ENCODE assay signal across 16 cellular contexts in genomic region chr5:116923344-116923743, GRCh38.
DNase-seq lines count a peak whose midpoint lies in the region; TF ChIP-seq lines count a peak whose summit lies in the region.
"Had no signal": no experiment of that assay in that cellular context is flagged by ENCODE, and none has a peak within 500 bp of the region (broad histone marks: within the 10 kb centered on the region; RNA-seq: fewer than 3 reads in every experiment).

No MANE protein-coding gene starts in this region.

- H3K4me3 ChIP-seq in A673 (ENCODE audit: low read depth, low read length, poor library complexity, severe bottlenecking) (no peak overlapping the region), HEK293 (ENCODE audit: low read depth, low read length) (no peak overlapping the region), WERI-Rb-1 (ENCODE audit: low read depth, low read length) (no peak overlapping the region)
- H3K4me3 ChIP-seq: PC-9 had no signal

- no peak overlapping the region for H3K4me3 Mint-ChIP-seq in nephron progenitor cell
- H3K4me3 Mint-ChIP-seq: CD4-positive, CD25-positive, alpha-beta regulatory T cell had no signal

- intact Hi-C loops in A673 (cut with micrococcal nuclease; ENCODE audit: unreplicated experiment) = no loop called here

- H3K27ac Mint-ChIP-seq in nephron progenitor cell = peak overlapping the region; percentile 89
- H3K27ac Mint-ChIP-seq: CD4-positive, CD25-positive, alpha-beta regulatory T cell had no signal

- DNase-seq in A673 (ENCODE audit: low spot score) (peak; percentile 4), WERI-Rb-1 (peak; percentile 30), nephron progenitor cell (no peak), DMS53 treated with DMSO at 0.1 percent for 48 hours (lab: John Stamatoyannopoulos, UW; ENCODE audit: unreplicated experiment) (no peak), NCI-H2196 treated with DMSO at 0.1 percent for 48 hours (lab: John Stamatoyannopoulos, UW; ENCODE audit: unreplicated experiment) (no peak), NCI-H345 (lab: John Stamatoyannopoulos, UW) (no peak)
- DNase-seq: BE2C; Caco-2; CD4-positive, CD25-positive, alpha-beta regulatory T cell; DMS153; IMR-90; NCI-H1436 treated with DMSO at 0.1 percent for 48 hours; NCI-H2029; PC-9 had no signal

- BruUV-seq in A673 (replicated peaks; lab: Mats Ljungman, UMichigan) = no TSS peak

- CTCF ChIA-PET in A673 (lab: Charles Lee) = no interaction called here
- CTCF ChIA-PET in HEK293 (lab: Yijun Ruan, JAX) = interaction anchor here (0.8 to 1.4 kb wide), 2 partner anchors 348 to 786 kb away, joined by 3 read pairs; no protein-coding TSS in a partner anchor

- H3K27ac ChIP-seq in A673 (ENCODE audit: low read depth, low read length, poor library complexity, severe bottlenecking) (no peak overlapping the region), HEK293 (ENCODE audit: extremely low read depth, low read depth, low read length) (no peak overlapping the region), WERI-Rb-1 (no peak overlapping the region)
- H3K27ac ChIP-seq: HL-60, PC-9 had no signal

- peaks cover 17% of the 10 kb centered on the region for H3K4me1 Mint-ChIP-seq in nephron progenitor cell
- H3K4me1 Mint-ChIP-seq: CD4-positive, CD25-positive, alpha-beta regulatory T cell had no signal

- H3K27me3 Mint-ChIP-seq in nephron progenitor cell (ENCODE audit: low read depth, poor library complexity) = no peaks in the 10 kb centered on the region
- H3K27me3 Mint-ChIP-seq: CD4-positive, CD25-positive, alpha-beta regulatory T cell had no signal

- H3K4me1 ChIP-seq in A673 (ENCODE audit: insufficient read depth, low read length, poor library complexity, severe bottlenecking) (no peaks in the 10 kb centered on the region), HEK293 (ENCODE audit: control insufficient read depth, insufficient read depth, low read length) (no peaks in the 10 kb centered on the region)
- H3K4me1 ChIP-seq: BE2C, Caco-2 had no signal

- no peaks in the 10 kb centered on the region for H3K9me3 ChIP-seq in A673 (ENCODE audit: low read depth, low read length, poor library complexity, severe bottlenecking)
- no peaks in the 10 kb centered on the region for H3K9me3 ChIP-seq in HEK293 (ENCODE audit: control insufficient read depth, insufficient read depth, low read depth, low read length)
- no peaks in the 10 kb centered on the region for H3K9me3 ChIP-seq in WERI-Rb-1 (ENCODE audit: severe bottlenecking)
- H3K9me3 ChIP-seq: BE2C, Caco-2 had no signal

- H3K9me3 Mint-ChIP-seq in nephron progenitor cell = no peaks in the 10 kb centered on the region

- no peaks in the 10 kb centered on the region for H3K27me3 ChIP-seq in A673 (replicated peaks; ENCODE audit: insufficient read depth, low read depth, low read length, poor library complexity)
- H3K27me3 ChIP-seq in WERI-Rb-1 (ENCODE audit: insufficient read depth, low read depth, severe bottlenecking) = no peaks in the 10 kb centered on the region
- H3K27me3 ChIP-seq: BE2C had no signal

- POLR2A ChIA-PET in A673 (lab: Charles Lee; ENCODE audit: low non-redundant PET) (no interaction called here), HEK293 (lab: Yijun Ruan, JAX) (no interaction called here)

- no peaks in the 10 kb centered on the region for H3K36me3 Mint-ChIP-seq in nephron progenitor cell (ENCODE audit: low read depth)
- H3K36me3 Mint-ChIP-seq: CD4-positive, CD25-positive, alpha-beta regulatory T cell had no signal

- no peaks in the 10 kb centered on the region for H3K36me3 ChIP-seq in A673 (ENCODE audit: insufficient read depth, low read length, poor library complexity, severe bottlenecking)
- no peaks in the 10 kb centered on the region for H3K36me3 ChIP-seq in HEK293 (ENCODE audit: control insufficient read depth in 2 of 2, insufficient read depth in 1 of 2, low read length in 2 of 2)
- no peaks in the 10 kb centered on the region for H3K36me3 ChIP-seq in WERI-Rb-1
- H3K36me3 ChIP-seq: BE2C had no signal

- no peak for TF ChIP-seq CTCF in A673 (conservative IDR thresholded peaks at IDR 0.05; ENCODE audit: low read depth, low read length)
- no peak for TF ChIP-seq CTCF in HEK293 (tag by site-specific recombination; IDR thresholded peaks at IDR 0.05)
- TF ChIP-seq CTCF in WERI-Rb-1 (IDR thresholded peaks at IDR 0.05; ENCODE audit: low read depth, low read length) = no peak
- TF ChIP-seq CTCF in nephron progenitor cell (IDR thresholded peaks at IDR 0.05) = no peak

TF ChIP-seq in HEK293, 187 proteins besides CTCF, POLR2A, EP300 and RAD21:
- TF ChIP-seq ZIC2 (tag by site-specific recombination; IDR thresholded peaks at IDR 0.05) (peak; percentile 45; the same call in 1 of the 2 replicates), PATZ1 (tag by site-specific recombination; IDR thresholded peaks at IDR 0.05) (no peak)

Comparison
In these comparisons a context has a peak if more than half of its experiments do, and no peak if none do; other contexts are left out.
1. DNase-seq: peak in A673 (single experiment) and WERI-Rb-1 (single experiment); none in nephron progenitor cell (single experiment), DMS53 treated with DMSO at 0.1 percent for 48 hours (single experiment), NCI-H2196 treated with DMSO at 0.1 percent for 48 hours (single experiment) and NCI-H345 (single experiment).